In the genomic region with DNA sequence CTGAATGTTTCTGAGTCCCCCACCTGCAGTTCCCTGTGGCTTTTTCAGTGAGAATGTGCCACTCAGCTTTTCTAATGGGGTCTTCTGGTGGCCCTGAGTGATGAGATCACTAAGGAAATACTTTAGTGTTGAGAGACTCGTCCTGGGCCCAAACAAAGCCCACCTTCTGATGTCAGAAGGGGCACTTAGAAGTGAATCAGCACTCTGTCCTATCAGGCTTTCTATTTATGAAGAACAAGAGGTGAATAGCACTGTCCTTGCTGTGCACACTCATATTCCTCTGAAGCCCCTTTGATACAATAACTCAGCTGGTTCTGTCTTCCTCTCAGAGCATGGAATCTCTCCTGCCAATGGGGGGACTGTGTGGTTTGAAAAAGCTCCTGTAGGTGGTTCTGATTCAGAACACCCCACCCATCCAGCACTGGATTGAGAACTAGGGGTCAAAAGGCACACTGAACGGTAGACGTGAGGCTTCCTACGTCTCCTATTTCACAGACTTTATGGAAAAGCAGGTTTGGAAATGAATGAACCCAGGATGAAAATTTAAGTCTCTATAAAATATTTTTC, we compare ENCODE assay signal across 15 cellular contexts.
DNase-seq lines count a peak whose midpoint lies in the region; ATAC-seq and TF ChIP-seq lines count a peak whose summit lies in the region.
"Had no signal": no experiment of that assay in that cellular context is flagged by ENCODE, and none has a peak within 500 bp of the region (broad histone marks: within the 10 kb centered on the region; RNA-seq: fewer than 3 reads in every experiment).

No MANE protein-coding gene starts in this region.

- no peak overlapping the region for H2BK5ac ChIP-seq in H9 (ENCODE audit: insufficient read length, low read length)

- no peak overlapping the region for H3K14ac ChIP-seq in H9 (ENCODE audit: insufficient read depth, low read length)

- TF ChIP-seq CTCF in DND-41 (IDR thresholded peaks at IDR 0.05; ENCODE audit: borderline replicate concordance, extremely low read depth, low read length, poor library complexity, severe bottlenecking) (no peak), RWPE1 (conservative IDR thresholded peaks at IDR 0.05; ENCODE audit: low read depth) (no peak), H9 (conservative IDR thresholded peaks at IDR 0.05) (no peak)

- CTCF ChIA-PET in RWPE1 (lab: Yijun Ruan, JAX), result no interaction called here

- H3K27ac ChIP-seq in DND-41 (ENCODE audit: low read length) (peak overlapping the region; percentile 51), RWPE1 (no peak overlapping the region), H9 (ENCODE audit: insufficient read length, low read depth, low read length) (no peak overlapping the region)
- H3K27ac ChIP-seq: C4-2B, left lung, sigmoid colon had no signal

- WGBS in H9 (ENCODE audit: extremely low coverage, insufficient read length, low lambda C conversion rate), result no CpG with 5 or more reads among the region's 4 CpGs

- H2AK5ac ChIP-seq in H9 (ENCODE audit: insufficient read length, low read length), result no peak overlapping the region

- H3K9ac ChIP-seq in DND-41 (ENCODE audit: low read depth, low read length) (peak overlapping the region; percentile 7; the same call in 1 of the 2 replicates), H9 (ENCODE audit: extremely low read depth, insufficient read length, low read length) (no peak overlapping the region)

- POLR2A ChIA-PET in naive thymus-derived CD8-positive, alpha-beta T cell (lab: Charles Lee), result no interaction called here
- POLR2A ChIA-PET in RWPE1 (lab: Yijun Ruan, JAX; ENCODE audit: low non-redundant PET), result no interaction called here

- H3K79me1 ChIP-seq in H9 (ENCODE audit: insufficient read depth, low read depth, low read length, poor library complexity, severe bottlenecking), result no peaks in the 10 kb centered on the region

- no peak overlapping the region for H4K91ac ChIP-seq in H9 (ENCODE audit: insufficient read length, low read depth, low read length)

- H3K18ac ChIP-seq in H9 (ENCODE audit: insufficient read length, low read depth, low read length), result no peak overlapping the region

- peaks cover 15% of the 10 kb centered on the region for H3K4me1 ChIP-seq in DND-41 (ENCODE audit: insufficient read depth, low read length)
- H3K4me1 ChIP-seq in H9 (ENCODE audit: insufficient read depth, low read length), result no peaks in the 10 kb centered on the region

- H3K4me3 Mint-ChIP-seq in activated T-helper 17 cell treated with anti-CD3 and anti-CD28 coated beads, Interleukin-2, amount 50 U/mL, for 72 hours, result peak overlapping the region; percentile 67
- H3K4me3 Mint-ChIP-seq in naive thymus-derived CD8-positive, alpha-beta T cell, result peak overlapping the region in 7 of 10 donors; percentile 3 to 63 (median 31)
- no peak overlapping the region for H3K4me3 Mint-ChIP-seq in H9

- H3K27me3 ChIP-seq in DND-41 (ENCODE audit: insufficient read depth, low read length, poor library complexity) (no peaks in the 10 kb centered on the region), H9 (ENCODE audit: insufficient read depth, low read length) (no peaks in the 10 kb centered on the region)
- H3K27me3 ChIP-seq: left lung, sigmoid colon had no signal

- H3K36me3 Mint-ChIP-seq in activated T-helper 17 cell treated with anti-CD3 and anti-CD28 coated beads, Interleukin-2, amount 50 U/mL, for 72 hours (ENCODE audit: low read depth), result no peaks in the 10 kb centered on the region
- H3K36me3 Mint-ChIP-seq in naive thymus-derived CD8-positive, alpha-beta T cell, result no peaks in the 10 kb centered on the region
- H3K36me3 Mint-ChIP-seq in H9 (ENCODE audit: insufficient read depth in 1 of 3, low read depth in 3 of 3), result no peaks in the 10 kb centered on the region

- H2BK20ac ChIP-seq in H9 (ENCODE audit: low read depth, low read length, poor library complexity, severe bottlenecking), result no peak overlapping the region

- no peaks in the 10 kb centered on the region for H3K79me2 ChIP-seq in DND-41 (ENCODE audit: insufficient read depth, low read length)
- no peaks in the 10 kb centered on the region for H3K79me2 ChIP-seq in H9 (ENCODE audit: insufficient read depth, low read length)

- H3K4ac ChIP-seq in H9 (ENCODE audit: low read depth, low read length), result no peak overlapping the region

- no peak overlapping the region for H3T11ph ChIP-seq in H9 (ENCODE audit: low read length)

- H3K4me3 ChIP-seq in DND-41 (ENCODE audit: low read depth in 1 of 2, low read length in 2 of 2), result no peak overlapping the region
- H3K4me3 ChIP-seq: left lung, sigmoid colon had no signal

- no peak overlapping the region for H4K8ac ChIP-seq in H9 (replicated peaks; ENCODE audit: insufficient read length, low read depth, low read length)

- no peak overlapping the region for H3K23ac ChIP-seq in H9 (ENCODE audit: insufficient read length, low read depth, low read length)

- no peaks in the 10 kb centered on the region for H3K23me2 ChIP-seq in H9 (ENCODE audit: insufficient read length, low read depth, low read length, poor library complexity, severe bottlenecking)

- H2BK120ac ChIP-seq in H9 (ENCODE audit: low read depth, low read length, poor library complexity, severe bottlenecking), result no peak overlapping the region

- no peak overlapping the region for H4K5ac ChIP-seq in H9 (ENCODE audit: insufficient read length, low read depth, low read length)

- peaks cover 11% of the 10 kb centered on the region for H3K4me1 Mint-ChIP-seq in activated T-helper 17 cell treated with anti-CD3 and anti-CD28 coated beads, Interleukin-2, amount 50 U/mL, for 72 hours
- H3K4me1 Mint-ChIP-seq in naive thymus-derived CD8-positive, alpha-beta T cell, result peaks cover 8 to 20% (median 15%) of the 10 kb centered on the region in 4 donors
- H3K4me1 Mint-ChIP-seq in H9, result peaks cover 5 to 10% of the 10 kb centered on the region in 2 experiments; a peak in 3 of 4 replicates

- ATAC-seq in DND-41 (ENCODE audit: insufficient read depth, low read depth), result peak; percentile 60
- ATAC-seq in GM21515 (IDR thresholded peaks at IDR 0.05; ENCODE audit: unreplicated experiment), result peak; percentile 5
- ATAC-seq in activated T-helper 17 cell treated with anti-CD3 and anti-CD28 coated beads, Interleukin-2, amount 50 U/mL, for 72 hours (replicated peaks), result peak; percentile 30
- peak in 1 of 2 donors; percentile 30 for ATAC-seq in naive thymus-derived CD8-positive, alpha-beta T cell
- ATAC-seq: left lung had no signal

- H4K20me1 ChIP-seq in DND-41 (ENCODE audit: insufficient read depth, low read length) (no peaks in the 10 kb centered on the region), H9 (ENCODE audit: control insufficient read depth, insufficient read depth, insufficient read length) (no peaks in the 10 kb centered on the region)

- no peak overlapping the region for H3K56ac ChIP-seq in H9 (ENCODE audit: insufficient read length, low read depth, low read length)

- no peaks in the 10 kb centered on the region for H3K27me3 Mint-ChIP-seq in activated T-helper 17 cell treated with anti-CD3 and anti-CD28 coated beads, Interleukin-2, amount 50 U/mL, for 72 hours
- H3K27me3 Mint-ChIP-seq in naive thymus-derived CD8-positive, alpha-beta T cell, result no peaks in the 10 kb centered on the region
- H3K27me3 Mint-ChIP-seq in H9 (ENCODE audit: low read depth), result no peaks in the 10 kb centered on the region; the same call in 1 of the 2 replicates

- H2BK12ac ChIP-seq in H9 (ENCODE audit: insufficient read length, low read depth, low read length), result no peak overlapping the region

- H3K9me3 ChIP-seq in DND-41 (ENCODE audit: insufficient read depth, low read length, severe bottlenecking) (no peaks in the 10 kb centered on the region), H9 (ENCODE audit: control insufficient read depth, low read depth, low read length) (no peaks in the 10 kb centered on the region)
- H3K9me3 ChIP-seq: left lung, sigmoid colon had no signal

- peak; percentile 10 for DNase-seq in DND-41
- no peak for DNase-seq in naive thymus-derived CD8-positive, alpha-beta T cell
- DNase-seq in RWPE1 (ENCODE audit: low spot score), result no peak
- DNase-seq in NCI-H524 (lab: John Stamatoyannopoulos, UW), result no peak
- no peak for DNase-seq in SIG-M5 treated with dmso at 0.1 percent for 504 hours (lab: John Stamatoyannopoulos, UW; ENCODE audit: unreplicated experiment)
- no peak for DNase-seq in H9
- DNase-seq: HCEC 1CT; left lung; NCI-H2081; NCI-H82; sigmoid colon; stimulated activated naive CD4-positive, alpha-beta T cell treated with Interleukin-2 at 50 U/mL for 16 hours had no signal

- H2AFZ ChIP-seq in DND-41 (ENCODE audit: low read depth, low read length), result peak overlapping the region; percentile 68
- no peak overlapping the region for H2AFZ ChIP-seq in H9 (ENCODE audit: low read length)

- peak overlapping the region; percentile 71 for H3K27ac Mint-ChIP-seq in activated T-helper 17 cell treated with anti-CD3 and anti-CD28 coated beads, Interleukin-2, amount 50 U/mL, for 72 hours
- peak overlapping the region in 9 of 10 donors; percentile 18 to 91 (median 74) for H3K27ac Mint-ChIP-seq in naive thymus-derived CD8-positive, alpha-beta T cell
- no peak overlapping the region for H3K27ac Mint-ChIP-seq in H9

- no peaks in the 10 kb centered on the region for H3K36me3 ChIP-seq in DND-41 (ENCODE audit: insufficient read depth, low read length)
- H3K36me3 ChIP-seq: left lung, sigmoid colon had no signal

- H2BK15ac ChIP-seq in H9 (ENCODE audit: low read depth, low read length), result no peak overlapping the region

- peak overlapping the region; percentile 21; the same call in 1 of the 2 replicates for H3K4me2 ChIP-seq in DND-41 (ENCODE audit: insufficient read depth, low read length)
- no peak overlapping the region for H3K4me2 ChIP-seq in H9 (ENCODE audit: insufficient read depth, insufficient read length, low read length)

- H3K9me3 Mint-ChIP-seq in activated T-helper 17 cell treated with anti-CD3 and anti-CD28 coated beads, Interleukin-2, amount 50 U/mL, for 72 hours, result no peaks in the 10 kb centered on the region
- no peaks in the 10 kb centered on the region for H3K9me3 Mint-ChIP-seq in naive thymus-derived CD8-positive, alpha-beta T cell
- H3K9me3 Mint-ChIP-seq in H9, result no peaks in the 10 kb centered on the region

Comparison
In these comparisons a context has a peak if more than half of its experiments do, and no peak if none do; other contexts are left out.
1. H3K27ac Mint-ChIP-seq: peak in activated T-helper 17 cell treated with anti-CD3 and anti-CD28 coated beads, Interleukin-2, amount 50 U/mL, for 72 hours (single experiment) and naive thymus-derived CD8-positive, alpha-beta T cell (9 of 10); none in H9 (0 of 3).
2. H3K4me3 Mint-ChIP-seq: peak in activated T-helper 17 cell treated with anti-CD3 and anti-CD28 coated beads, Interleukin-2, amount 50 U/mL, for 72 hours (single experiment) and naive thymus-derived CD8-positive, alpha-beta T cell (7 of 10); none in H9 (0 of 2).